ENCODE assay signal across 13 cellular contexts in genomic region chr7:144508702-144509101, GRCh38.
DNase-seq lines count a peak whose midpoint lies in the region; ATAC-seq, FAIRE-seq and TF ChIP-seq lines count a peak whose summit lies in the region.
"Had no signal": no experiment of that assay in that cellular context is flagged by ENCODE, and none has a peak within 500 bp of the region (broad histone marks: within the 10 kb centered on the region; RNA-seq: fewer than 3 reads in every experiment).

No MANE protein-coding gene starts in this region.

- H3K4ac ChIP-seq in neuronal stem cell (ENCODE audit: low read length): no peak overlapping the region

- H3K4me2 ChIP-seq in neuronal stem cell (ENCODE audit: insufficient read depth, low read length, poor library complexity, severe bottlenecking): no peak overlapping the region
- H3K4me2 ChIP-seq: GM23338 had no signal

- H3K9ac ChIP-seq in neuronal stem cell (ENCODE audit: low read depth, low read length, poor library complexity): no peak overlapping the region

- H3K9me3 ChIP-seq in neuronal stem cell (replicated peaks in 1 of 2; ENCODE audit: control insufficient read depth in 2 of 2, insufficient read depth in 1 of 2, low read depth in 1 of 2, low read length in 2 of 2): no peaks in the 10 kb centered on the region
- H3K9me3 ChIP-seq: thoracic aorta had no signal

- H2BK15ac ChIP-seq in neuronal stem cell (ENCODE audit: low read length): no peak overlapping the region

- H2BK5ac ChIP-seq in neuronal stem cell (ENCODE audit: low read length): no peak overlapping the region

- no peak overlapping the region for H3K23ac ChIP-seq in neuronal stem cell (ENCODE audit: low read depth, low read length, poor library complexity)

- WGBS in neuronal stem cell (ENCODE audit: extremely low coverage in 2 of 2, insufficient read length in 2 of 2, insufficient replicate concordance in 1 of 2), 2 donors: no CpG with 5 or more reads among the region's 4 CpGs

- H3K27me3 ChIP-seq in neuronal stem cell (ENCODE audit: control insufficient read depth in 3 of 3, insufficient read depth in 3 of 3, low read depth in 1 of 3, low read length in 3 of 3): no peaks in the 10 kb centered on the region

- H2BK12ac ChIP-seq in neuronal stem cell (ENCODE audit: low read length): no peak overlapping the region

- no peak overlapping the region for H2AFZ ChIP-seq in neuronal stem cell (ENCODE audit: low read length)
- H2AFZ ChIP-seq: GM23338 had no signal

- H4K8ac ChIP-seq in neuronal stem cell (ENCODE audit: low read depth, low read length): no peak overlapping the region

- FAIRE-seq in GM12892 (lab: Jason Lieb, UNC) (peak; percentile 48), GM19239 (lab: Jason Lieb, UNC) (peak; percentile 73)
- FAIRE-seq: colon had no signal

- H4K91ac ChIP-seq in neuronal stem cell (ENCODE audit: low read depth, low read length, poor library complexity): no peak overlapping the region

- no peak overlapping the region for H3K14ac ChIP-seq in neuronal stem cell (ENCODE audit: low read length)

- no peaks in the 10 kb centered on the region for H3K36me3 ChIP-seq in neuronal stem cell (replicated peaks in 1 of 2; ENCODE audit: control insufficient read depth in 2 of 2, insufficient read depth in 2 of 2, low read length in 2 of 2)
- H3K36me3 ChIP-seq: thoracic aorta had no signal

- no peaks in the 10 kb centered on the region for H3K79me1 ChIP-seq in neuronal stem cell (ENCODE audit: low read depth, low read length)

- H3K27ac ChIP-seq in neuronal stem cell (replicated peaks; ENCODE audit: low read length): no peak overlapping the region
- H3K27ac ChIP-seq: thoracic aorta had no signal

- DNase-seq in GM12892 (ENCODE audit: insufficient read length) (peak; percentile 6), GM19239 (ENCODE audit: insufficient read length, low spot score) (no peak), neuronal stem cell (ENCODE audit: low spot score) (no peak), SHP77 treated with DMSO at 0.1 percent for 48 hours (lab: John Stamatoyannopoulos, UW) (no peak), C1 segment of cervical spinal cord (lab: John Stamatoyannopoulos, UW) (no peak), ureter (ENCODE audit: low spot score) (no peak)
- DNase-seq: activated naive CD8-positive, alpha-beta T cell treated with anti-CD3 and anti-CD28 coated beads, Interleukin-2, amount 50 U/mL, for 24 hours; DMS79 treated with DMSO at 0.1 percent for 48 hours had no signal

- H2BK120ac ChIP-seq in neuronal stem cell (ENCODE audit: low read depth, low read length): no peak overlapping the region

- ATAC-seq in HG02571 (IDR thresholded peaks at IDR 0.05; ENCODE audit: unreplicated experiment) (peak; percentile 97), HG03196 (IDR thresholded peaks at IDR 0.05; ENCODE audit: unreplicated experiment) (peak; percentile 70)
- ATAC-seq: activated naive CD8-positive, alpha-beta T cell treated with anti-CD3 and anti-CD28 coated beads, Interleukin-2, amount 50 U/mL, for 24 hours; GM23338 had no signal

- no peak overlapping the region for H2AK5ac ChIP-seq in neuronal stem cell (ENCODE audit: low read depth, low read length)

- no peak overlapping the region for H3K18ac ChIP-seq in neuronal stem cell (ENCODE audit: low read length)

- no peak overlapping the region for H3K4me3 ChIP-seq in neuronal stem cell (ENCODE audit: low read length in 2 of 2)
- H3K4me3 ChIP-seq: GM23338, thoracic aorta had no signal

- H3K4me1 ChIP-seq in neuronal stem cell (ENCODE audit: control insufficient read depth in 2 of 2, insufficient read depth in 1 of 2, low read depth in 1 of 2, low read length in 2 of 2): no peaks in the 10 kb centered on the region

- TF ChIP-seq POLR2A in GM12892 (IDR thresholded peaks at IDR 0.05; ENCODE audit: low read depth, low read length): no peak
